In the genomic region with DNA sequence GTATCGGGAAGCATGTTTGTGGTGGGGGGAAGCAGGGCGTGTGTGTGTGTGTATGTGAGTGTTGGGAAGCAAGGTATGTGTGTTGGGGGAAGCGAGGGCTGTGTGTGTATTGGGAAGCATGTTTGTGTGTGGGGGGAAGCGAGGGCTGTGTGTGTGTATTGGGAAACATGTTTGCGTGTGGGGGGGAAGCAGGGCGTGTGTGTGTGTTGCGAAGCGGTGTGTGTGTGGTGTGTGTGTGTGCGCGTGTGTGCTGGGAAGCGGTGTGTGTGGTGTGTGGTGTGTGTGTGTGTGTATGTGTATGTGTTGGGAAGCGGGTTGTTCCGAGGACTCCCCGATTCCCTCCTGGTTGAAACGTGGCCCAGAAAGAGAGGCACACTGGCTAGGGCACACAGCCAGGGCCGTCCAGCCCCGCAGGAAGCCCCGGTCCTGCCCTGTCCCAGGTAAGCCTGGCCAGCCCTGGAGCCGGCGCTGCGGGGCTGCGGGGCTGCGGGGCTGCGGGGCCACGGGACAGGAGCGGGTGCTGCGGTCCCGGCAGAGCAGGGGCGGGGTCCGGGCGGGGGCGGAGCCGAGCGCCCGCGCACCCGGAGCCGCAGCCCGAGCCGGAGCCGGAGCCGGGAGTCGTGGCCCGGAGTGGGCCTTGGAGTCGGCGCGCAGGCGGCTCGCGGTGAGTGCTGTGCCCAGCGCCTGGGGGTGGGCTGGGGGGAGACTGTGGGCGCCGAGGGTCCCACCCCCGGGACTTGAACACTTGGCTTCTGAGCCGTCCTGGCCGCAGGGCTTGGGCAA, we compare ENCODE assay signal across 8 cellular contexts. TPM values are rescaled to one million over a fixed set of nuclear protein-coding genes. Genes with fewer than 3 reads are reported as not detected.
DNase-seq lines count a peak whose midpoint lies in the region; ATAC-seq and TF ChIP-seq lines count a peak whose summit lies in the region.

A gene (plus strand): TSS at position 608 of the 783 bp plus-strand sequence. CDS start 5,890 bp downstream, outside the sequence.

- no peak within 1 kb of the TSS; the same call in 1 of the 2 replicates for H3K4me2 ChIP-seq in SK-N-SH

- 61% methylated on average over 19 of the region's 56 CpGs for WGBS in SK-N-SH (ENCODE audit: low lambda C conversion rate)

- peak within 1 kb of the TSS in 1 of 2 experiments; percentile 36; a peak in 3 of 4 replicates for H3K4me3 ChIP-seq in SK-N-SH (ENCODE audit: low read depth in 2 of 2, low read length in 1 of 2)

- H3K9me3 Mint-ChIP-seq in endothelial cell (ENCODE audit: unreplicated experiment) (no peaks in the 10 kb centered on the region), nephron (no peaks in the 10 kb centered on the region)

- DNase-seq in GM13976 (ENCODE audit: low spot score) (peak; percentile 80), SK-N-SH (peak; percentile 91), endothelial cell (ENCODE audit: low spot score) (peak; percentile 24), caudate nucleus (lab: John Stamatoyannopoulos, UW) (no peak), NCI-H345 treated with DMSO at 0.1 percent for 48 hours (lab: John Stamatoyannopoulos, UW; ENCODE audit: unreplicated experiment) (no peak), NCI-H1436 treated with DMSO at 0.1 percent for 48 hours (lab: John Stamatoyannopoulos, UW) (no peak)

- H3K9ac ChIP-seq in SK-N-SH, result no peak within 1 kb of the TSS

- H2AFZ ChIP-seq in SK-N-SH (ENCODE audit: low read depth), result no peak within 1 kb of the TSS

- H3K9me2 ChIP-seq in SK-N-SH, result no peaks in the 10 kb centered on the region

- no peaks in the 10 kb centered on the region for H4K20me1 ChIP-seq in SK-N-SH (ENCODE audit: insufficient read depth)

- H3K9me3 ChIP-seq in SK-N-SH, result no peaks in the 10 kb centered on the region

- peaks cover 15% of the 10 kb centered on the region for H3K36me3 Mint-ChIP-seq in endothelial cell (ENCODE audit: low read depth, unreplicated experiment)
- H3K36me3 Mint-ChIP-seq in nephron (ENCODE audit: low read depth), result no peaks in the 10 kb centered on the region

- H3K27ac ChIP-seq in SK-N-SH (ENCODE audit: low read depth in 2 of 2, low read length in 1 of 2), result no peak within 1 kb of the TSS
- no peak within 1 kb of the TSS for H3K27ac ChIP-seq in caudate nucleus (ENCODE audit: low read depth, low read length)

- H3K4me1 ChIP-seq in SK-N-SH (ENCODE audit: control insufficient read depth in 1 of 2, insufficient read depth in 2 of 2, low read depth in 1 of 2, low read length in 1 of 2), result peaks cover 0 to 2% of the 10 kb centered on the region in 2 experiments; a peak in 1 of 4 replicates

- TF ChIP-seq RAD21 in SK-N-SH (IDR thresholded peaks at IDR 0.05; ENCODE audit: low read length), result no peak

- TF ChIP-seq CTCF in GM13976 (IDR thresholded peaks at IDR 0.05; ENCODE audit: borderline replicate concordance, control extremely low read depth, extremely low read depth, insufficient read depth, missing control alignments) (no peak), SK-N-SH (IDR thresholded peaks at IDR 0.05) (no peak), endothelial cell (IDR thresholded peaks at IDR 0.05; ENCODE audit: unreplicated experiment) (no peak), nephron (IDR thresholded peaks at IDR 0.05; ENCODE audit: unreplicated experiment in 3 of 3) (no peak)

- no peaks in the 10 kb centered on the region for H3K36me3 ChIP-seq in SK-N-SH (replicated peaks in 1 of 2; ENCODE audit: control insufficient read depth in 1 of 2, insufficient read depth in 2 of 2, low read length in 1 of 2)

- in situ Hi-C loops in GM13976 (cut with MboI; ENCODE audit: low sequenced_read_pairs, unreplicated experiment), result no loop called here

- ATAC-seq in HG03442 (IDR thresholded peaks at IDR 0.05; ENCODE audit: unreplicated experiment), result no peak

- peaks cover 22% of the 10 kb centered on the region for H3K27me3 Mint-ChIP-seq in endothelial cell (ENCODE audit: unreplicated experiment)
- H3K27me3 Mint-ChIP-seq in nephron (ENCODE audit: low read depth), result peaks cover 36% of the 10 kb centered on the region

- POLR2A ChIA-PET in SK-N-SH (lab: Yijun Ruan, JAX), result no interaction called here

- no peak for TF ChIP-seq EP300 in SK-N-SH (IDR thresholded peaks at IDR 0.05; ENCODE audit: borderline replicate concordance in 1 of 2, low read depth in 1 of 2, low read length in 1 of 2)

- H3K27ac Mint-ChIP-seq in endothelial cell (ENCODE audit: unreplicated experiment) (no peak within 1 kb of the TSS), nephron (no peak within 1 kb of the TSS)

- H3K4me1 Mint-ChIP-seq in endothelial cell (ENCODE audit: unreplicated experiment), result peaks cover 17% of the 10 kb centered on the region
- H3K4me1 Mint-ChIP-seq in nephron, result peaks cover 30% of the 10 kb centered on the region

- no peaks in the 10 kb centered on the region for H3F3A ChIP-seq in SK-N-SH (replicated peaks; ENCODE audit: insufficient read depth)

- H3K4me3 Mint-ChIP-seq in endothelial cell (ENCODE audit: unreplicated experiment), result peak within 1 kb of the TSS; percentile 80
- peak within 1 kb of the TSS; percentile 67 to 78 (median 70) for H3K4me3 Mint-ChIP-seq in nephron

- CTCF ChIA-PET in SK-N-SH (lab: Yijun Ruan, JAX), result interaction anchor here (1.1 to 1.7 kb wide), 2 partner anchors 15 to 28 kb away, joined by 3 to 4 read pairs; no protein-coding TSS in a partner anchor

- no peaks in the 10 kb centered on the region for H3K79me2 ChIP-seq in SK-N-SH (ENCODE audit: insufficient read depth)

- no peaks in the 10 kb centered on the region; the same call in 1 of the 2 replicates for H3K27me3 ChIP-seq in SK-N-SH (ENCODE audit: insufficient read depth)

TF ChIP-seq in SK-N-SH, 30 proteins besides CTCF, POLR2A, EP300 and RAD21:
- TF ChIP-seq NRF1 (IDR thresholded peaks at IDR 0.05; ENCODE audit: low read depth, low read length) (no peak), EZH2phosphoT487 (IDR thresholded peaks at IDR 0.05; ENCODE audit: borderline replicate concordance, low read depth) (no peak), TEAD4 (IDR thresholded peaks at IDR 0.05; ENCODE audit: borderline replicate concordance, insufficient read depth) (no peak), GATA2 (CRISPR knock-in tag; IDR thresholded peaks at IDR 0.05) (no peak)
- TF ChIP-seq, protein P1, sequence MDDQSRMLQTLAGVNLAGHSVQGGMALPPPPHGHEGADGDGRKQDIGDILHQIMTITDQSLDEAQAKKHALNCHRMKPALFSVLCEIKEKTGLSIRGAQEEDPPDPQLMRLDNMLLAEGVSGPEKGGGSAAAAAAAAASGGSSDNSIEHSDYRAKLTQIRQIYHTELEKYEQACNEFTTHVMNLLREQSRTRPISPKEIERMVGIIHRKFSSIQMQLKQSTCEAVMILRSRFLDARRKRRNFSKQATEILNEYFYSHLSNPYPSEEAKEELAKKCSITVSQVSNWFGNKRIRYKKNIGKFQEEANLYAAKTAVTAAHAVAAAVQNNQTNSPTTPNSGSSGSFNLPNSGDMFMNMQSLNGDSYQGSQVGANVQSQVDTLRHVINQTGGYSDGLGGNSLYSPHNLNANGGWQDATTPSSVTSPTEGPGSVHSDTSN (IDR thresholded peaks at IDR 0.05), result no peak
- TF ChIP-seq, protein P2, sequence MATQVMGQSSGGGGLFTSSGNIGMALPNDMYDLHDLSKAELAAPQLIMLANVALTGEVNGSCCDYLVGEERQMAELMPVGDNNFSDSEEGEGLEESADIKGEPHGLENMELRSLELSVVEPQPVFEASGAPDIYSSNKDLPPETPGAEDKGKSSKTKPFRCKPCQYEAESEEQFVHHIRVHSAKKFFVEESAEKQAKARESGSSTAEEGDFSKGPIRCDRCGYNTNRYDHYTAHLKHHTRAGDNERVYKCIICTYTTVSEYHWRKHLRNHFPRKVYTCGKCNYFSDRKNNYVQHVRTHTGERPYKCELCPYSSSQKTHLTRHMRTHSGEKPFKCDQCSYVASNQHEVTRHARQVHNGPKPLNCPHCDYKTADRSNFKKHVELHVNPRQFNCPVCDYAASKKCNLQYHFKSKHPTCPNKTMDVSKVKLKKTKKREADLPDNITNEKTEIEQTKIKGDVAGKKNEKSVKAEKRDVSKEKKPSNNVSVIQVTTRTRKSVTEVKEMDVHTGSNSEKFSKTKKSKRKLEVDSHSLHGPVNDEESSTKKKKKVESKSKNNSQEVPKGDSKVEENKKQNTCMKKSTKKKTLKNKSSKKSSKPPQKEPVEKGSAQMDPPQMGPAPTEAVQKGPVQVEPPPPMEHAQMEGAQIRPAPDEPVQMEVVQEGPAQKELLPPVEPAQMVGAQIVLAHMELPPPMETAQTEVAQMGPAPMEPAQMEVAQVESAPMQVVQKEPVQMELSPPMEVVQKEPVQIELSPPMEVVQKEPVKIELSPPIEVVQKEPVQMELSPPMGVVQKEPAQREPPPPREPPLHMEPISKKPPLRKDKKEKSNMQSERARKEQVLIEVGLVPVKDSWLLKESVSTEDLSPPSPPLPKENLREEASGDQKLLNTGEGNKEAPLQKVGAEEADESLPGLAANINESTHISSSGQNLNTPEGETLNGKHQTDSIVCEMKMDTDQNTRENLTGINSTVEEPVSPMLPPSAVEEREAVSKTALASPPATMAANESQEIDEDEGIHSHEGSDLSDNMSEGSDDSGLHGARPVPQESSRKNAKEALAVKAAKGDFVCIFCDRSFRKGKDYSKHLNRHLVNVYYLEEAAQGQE (IDR thresholded peaks at IDR 0.05; ENCODE audit: low read depth, low read length), result no peak

RNA-seq across cellular contexts. Expression of the gene that starts here (rescaled TPM):
- polyA plus RNA-seq in SK-N-SH (2012; rRNA removed), result not detected in 2 replicates
- under 0.01 and 0.01 TPM in 2 replicates for polyA plus RNA-seq in SK-N-SH (2012; cell fraction: cytosol; rRNA removed)
- polyA plus RNA-seq in SK-N-SH (2012; cell fraction: nucleus; rRNA removed), result 0.05 TPM in 1 of 2 replicates, not detected in the other
- 0.51 TPM for total RNA-seq in endothelial cell (ENCODE audit: unreplicated experiment)

Comparison
In these comparisons a context has a peak if more than half of its experiments do, and no peak if none do; other contexts are left out.
1. Peak in DNase-seq in SK-N-SH; RNA of the gene not detected or under 1 TPM.
2. Peak in DNase-seq in endothelial cell; RNA of the gene not detected or under 1 TPM.